ENCODE assay signal across 8 cellular contexts in genomic region chr6:111478749-111479148, GRCh38. TPM values are rescaled to one million over a fixed set of nuclear protein-coding genes. Genes with fewer than 3 reads are reported as not detected.
DNase-seq lines count a peak whose midpoint lies in the region; ATAC-seq and TF ChIP-seq lines count a peak whose summit lies in the region.

No MANE protein-coding gene starts in this region.

- H3K4me3 ChIP-seq in endodermal cell (ENCODE audit: low read length) (no peak overlapping the region), neuronal stem cell (ENCODE audit: low read length in 2 of 2) (no peak overlapping the region)

- H2BK120ac ChIP-seq in neuronal stem cell (ENCODE audit: low read depth, low read length) = no peak overlapping the region

- no peak overlapping the region for H2BK15ac ChIP-seq in neuronal stem cell (ENCODE audit: low read length)

- H2BK12ac ChIP-seq in neuronal stem cell (ENCODE audit: low read length) = no peak overlapping the region

- no peak overlapping the region for H4K91ac ChIP-seq in neuronal stem cell (ENCODE audit: low read depth, low read length, poor library complexity)

- no peak overlapping the region for H3K4me3 Mint-ChIP-seq in endodermal cell

- TF ChIP-seq CTCF in endodermal cell (conservative IDR thresholded peaks at IDR 0.05) = peak; percentile 57

- no peak overlapping the region for H3K4ac ChIP-seq in neuronal stem cell (ENCODE audit: low read length)

- H3K9me3 ChIP-seq in endodermal cell (ENCODE audit: control insufficient read depth, low read length) (no peaks in the 10 kb centered on the region), neuronal stem cell (replicated peaks in 1 of 2; ENCODE audit: control insufficient read depth in 2 of 2, insufficient read depth in 1 of 2, low read depth in 1 of 2, low read length in 2 of 2) (no peaks in the 10 kb centered on the region)

- peak overlapping the region; percentile 11 for H3K4me2 ChIP-seq in neuronal stem cell (ENCODE audit: insufficient read depth, low read length, poor library complexity, severe bottlenecking)

- no peak overlapping the region for H3K14ac ChIP-seq in neuronal stem cell (ENCODE audit: low read length)

- H3K27ac ChIP-seq in endodermal cell (ENCODE audit: low read depth, low read length) (no peak overlapping the region), neuronal stem cell (replicated peaks; ENCODE audit: low read length) (no peak overlapping the region)

- H3K27me3 Mint-ChIP-seq in endodermal cell (ENCODE audit: insufficient read depth) = peaks cover 46% of the 10 kb centered on the region

- no peak overlapping the region for H2AFZ ChIP-seq in neuronal stem cell (ENCODE audit: low read length)

- no peak overlapping the region for H3K18ac ChIP-seq in neuronal stem cell (ENCODE audit: low read length)

- H3K79me1 ChIP-seq in neuronal stem cell (ENCODE audit: low read depth, low read length) = peaks cover 4% of the 10 kb centered on the region

- no peak overlapping the region for H4K8ac ChIP-seq in neuronal stem cell (ENCODE audit: low read depth, low read length)

- no peak overlapping the region for H2BK5ac ChIP-seq in neuronal stem cell (ENCODE audit: low read length)

- no peak overlapping the region for H2AK5ac ChIP-seq in neuronal stem cell (ENCODE audit: low read depth, low read length)

- peaks cover 15% of the 10 kb centered on the region for H3K27me3 ChIP-seq in endodermal cell (ENCODE audit: control insufficient read depth, insufficient read depth, low read length, poor library complexity, severe bottlenecking)
- H3K27me3 ChIP-seq in neuronal stem cell (ENCODE audit: control insufficient read depth in 3 of 3, insufficient read depth in 3 of 3, low read depth in 1 of 3, low read length in 3 of 3) = peaks cover 0 to 10% (median 0%) of the 10 kb centered on the region in 3 experiments

- no peak overlapping the region for H3K27ac Mint-ChIP-seq in endodermal cell

- H3K4me1 ChIP-seq in endodermal cell (ENCODE audit: control insufficient read depth, insufficient read depth, low read length) (peaks cover 4% of the 10 kb centered on the region), neuronal stem cell (ENCODE audit: control insufficient read depth in 2 of 2, insufficient read depth in 1 of 2, low read depth in 1 of 2, low read length in 2 of 2) (peaks cover 5 to 26% of the 10 kb centered on the region in 2 donors)

- no peaks in the 10 kb centered on the region for H3K36me3 Mint-ChIP-seq in endodermal cell (ENCODE audit: low read depth)

- H3K23ac ChIP-seq in neuronal stem cell (ENCODE audit: low read depth, low read length, poor library complexity) = no peak overlapping the region

- H3K9ac ChIP-seq in endodermal cell (ENCODE audit: extremely low read depth, low read length, poor library complexity, severe bottlenecking) = no peak overlapping the region
- no peak overlapping the region for H3K9ac ChIP-seq in neuronal stem cell (ENCODE audit: low read depth, low read length, poor library complexity)

- peak; percentile 56 for DNase-seq in NCI-H2171 treated with DMSO at 0.1 percent for 48 hours (lab: John Stamatoyannopoulos, UW)
- no peak for DNase-seq in NCI-H2171 (lab: John Stamatoyannopoulos, UW)
- peak; percentile 30 for DNase-seq in NOMO-1 treated with dmso at 0.1 percent for 144 hours (lab: John Stamatoyannopoulos, UW; ENCODE audit: unreplicated experiment)
- DNase-seq in endodermal cell = peak; percentile 68
- peak; percentile 65 for DNase-seq in neuronal stem cell (ENCODE audit: low spot score)
- no peak for DNase-seq in activated T-cell treated with anti-CD3 and anti-CD28 coated beads, Interleukin-2, amount 50 U/mL, for 1 hour

- no peaks in the 10 kb centered on the region for H3K9me3 Mint-ChIP-seq in endodermal cell

- WGBS in endodermal cell (ENCODE audit: insufficient coverage in 1 of 2, insufficient read length in 1 of 2), 2 experiments = 0% methylated on average over 1 of the region's 1 CpG
- no CpG with 5 or more reads among the region's 1 CpG for WGBS in neuronal stem cell (ENCODE audit: extremely low coverage in 2 of 2, insufficient read length in 2 of 2, insufficient replicate concordance in 1 of 2), 2 donors

- H3K36me3 ChIP-seq in endodermal cell (ENCODE audit: control insufficient read depth, insufficient read depth, low read length) (no peaks in the 10 kb centered on the region), neuronal stem cell (replicated peaks in 1 of 2; ENCODE audit: control insufficient read depth in 2 of 2, insufficient read depth in 2 of 2, low read length in 2 of 2) (no peaks in the 10 kb centered on the region)

- peaks cover 36% of the 10 kb centered on the region for H3K4me1 Mint-ChIP-seq in endodermal cell

- peak; percentile 22 for ATAC-seq in HG02678 (IDR thresholded peaks at IDR 0.05; ENCODE audit: unreplicated experiment)
- no peak for ATAC-seq in esophagus mucosa

RNA-seq across cellular contexts. Expression of gene REV3L, which starts 4.3 kb away (rescaled TPM):
- 10 to 100 TPM; 19.2 to 28.1 TPM for total RNA-seq in endodermal cell
- 8.8 TPM for polyA plus RNA-seq in endodermal cell (2013, experiment 1 of 2)
- polyA plus RNA-seq in endodermal cell (2013, experiment 2 of 2) = 10.2 TPM
- 4.6 TPM for polyA plus RNA-seq in neuronal stem cell (2013, experiment 1 of 2)
- polyA plus RNA-seq in neuronal stem cell (2013, experiment 2 of 2) = 4.7 TPM
- total RNA-seq in esophagus mucosa = 17.7 TPM

Comparison
In these comparisons a context has a peak if more than half of its experiments do, and no peak if none do; other contexts are left out.
1. DNase-seq: peak in NCI-H2171 treated with DMSO at 0.1 percent for 48 hours (single experiment), NOMO-1 treated with dmso at 0.1 percent for 144 hours (single experiment), endodermal cell (single experiment) and neuronal stem cell (single experiment); none in NCI-H2171 (single experiment) and activated T-cell treated with anti-CD3 and anti-CD28 coated beads, Interleukin-2, amount 50 U/mL, for 1 hour (single experiment).